Comparison of ENCODE assay signal across 1 cellular context in the genomic region with DNA sequence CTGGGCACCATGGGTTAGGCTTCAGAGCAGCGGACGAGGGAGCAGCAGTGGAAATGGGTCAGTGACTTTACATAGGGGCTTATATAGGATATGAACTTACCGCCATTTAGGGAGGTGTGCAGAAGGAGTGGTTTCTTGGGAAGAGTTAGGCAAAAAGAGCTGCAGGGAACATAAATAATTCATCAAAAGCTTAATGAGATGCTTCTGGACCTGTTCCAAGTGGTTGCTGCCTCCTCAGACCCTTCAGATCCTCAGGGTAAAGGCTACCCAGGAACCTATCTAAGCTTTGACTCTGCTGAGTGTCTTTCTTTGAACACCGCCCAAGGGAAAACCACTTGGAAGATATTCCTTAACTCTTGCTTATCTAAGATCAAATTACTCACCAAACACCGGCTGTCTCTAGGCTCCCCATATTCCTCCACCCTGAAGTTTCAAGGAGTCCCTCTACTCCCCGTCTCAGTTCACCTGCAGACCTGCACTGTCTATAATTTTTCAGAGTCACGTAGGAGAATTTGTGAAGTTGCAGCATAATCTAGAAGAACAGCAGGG.
A peak's percentile ranks its signal among the peaks of the same experiment; 100 is the strongest.
TF ChIP-seq lines count a peak whose summit lies in the region.

IGFL4 (minus strand) TSS at position 51 of the 549 bp plus-strand sequence; CDS start at position 11, 40 bp downstream.

TF ChIP-seq in K562, 482 proteins besides CTCF, POLR2A, EP300 and RAD21 (continued from another document and continues in another):
- TF ChIP-seq HCFC1 (IDR thresholded peaks at IDR 0.05; ENCODE audit: low read depth, low read length) (no peak), SIX5 (IDR thresholded peaks at IDR 0.05; ENCODE audit: borderline replicate concordance in 1 of 2, insufficient read depth in 1 of 2, low read depth in 1 of 2, low read length in 2 of 2) (no peak), KHSRP (IDR thresholded peaks at IDR 0.05) (no peak), POLR2AphosphoS2 (IDR thresholded peaks at IDR 0.05; ENCODE audit: low read length) (no peak), HMGN3 (IDR thresholded peaks at IDR 0.05; ENCODE audit: borderline replicate concordance, extremely low read depth, insufficient read length, low read depth, low read length) (no peak), RBM17 (IDR thresholded peaks at IDR 0.05; ENCODE audit: borderline replicate concordance, low read depth, low read length) (no peak), RHOXF2B (CRISPR knock-in tag; conservative IDR thresholded peaks at IDR 0.05) (no peak), SFPQ (IDR thresholded peaks at IDR 0.05; ENCODE audit: low read depth, low read length) (no peak), ZNF3 (CRISPR knock-in tag; IDR thresholded peaks at IDR 0.05) (no peak), PTBP1 (IDR thresholded peaks at IDR 0.05; ENCODE audit: low read depth, low read length) (peak; percentile 97), DPF2 (IDR thresholded peaks at IDR 0.05) (no peak), EWSR1 (IDR thresholded peaks at IDR 0.05; ENCODE audit: borderline replicate concordance, low read depth, partially characterized antibody) (no peak), ZSCAN32 (CRISPR knock-in tag; IDR thresholded peaks at IDR 0.05) (no peak), HNRNPUL1 (IDR thresholded peaks at IDR 0.05; ENCODE audit: low read length) (no peak), FOSL1 (tag; conservative IDR thresholded peaks at IDR 0.05) (peak; percentile 93), RBM14 (IDR thresholded peaks at IDR 0.05; ENCODE audit: borderline replicate concordance, insufficient read depth, low read depth, low read length) (no peak), MTA3 (IDR thresholded peaks at IDR 0.05; ENCODE audit: borderline replicate concordance) (no peak), ZNF175 (CRISPR knock-in tag; IDR thresholded peaks at IDR 0.05; ENCODE audit: low read depth) (no peak), JUN (IDR thresholded peaks at IDR 0.05; ENCODE audit: borderline replicate concordance, low read depth, low read length) (0 out of 2 replicates have a peak, but pooled peaks have one; percentile 38), JUN (CRISPR knock-in tag; IDR thresholded peaks at IDR 0.05; ENCODE audit: borderline replicate concordance) (no peak), NRF1 (conservative IDR thresholded peaks at IDR 0.05 in 1 of 2, IDR thresholded peaks at IDR 0.05 in 1 of 2) (no peak), ZSCAN29 (IDR thresholded peaks at IDR 0.05) (no peak), RBM25 (IDR thresholded peaks at IDR 0.05; ENCODE audit: low read depth, low read length, severe bottlenecking) (peak; percentile 41), ZNF224 (CRISPR knock-in tag; IDR thresholded peaks at IDR 0.05) (no peak), SAP30 (IDR thresholded peaks at IDR 0.05; ENCODE audit: borderline replicate concordance, insufficient read depth, low read depth, low read length, poor library complexity, severe bottlenecking) (no peak), ZNF431 (CRISPR knock-in tag; IDR thresholded peaks at IDR 0.05) (no peak), HNRNPK (IDR thresholded peaks at IDR 0.05; ENCODE audit: low read depth, low read length, poor library complexity, severe bottlenecking) (no peak), NCOA4 (IDR thresholded peaks at IDR 0.05; ENCODE audit: partially characterized antibody) (no peak), PRPF4 (IDR thresholded peaks at IDR 0.05; ENCODE audit: insufficient read depth, low read depth, low read length, poor library complexity, severe bottlenecking) (no peak), NR2C1 (IDR thresholded peaks at IDR 0.05) (no peak), NR2C1 (tag; IDR thresholded peaks at IDR 0.05) (no peak), CC2D1A (IDR thresholded peaks at IDR 0.05) (no peak), ZBTB43 (CRISPR knock-in tag; IDR thresholded peaks at IDR 0.05) (no peak), NCOA6 (IDR thresholded peaks at IDR 0.05) (no peak), JUND (IDR thresholded peaks at IDR 0.05; ENCODE audit: borderline replicate concordance, low read depth, low read length) (peak; percentile 68), JUND (tag; IDR thresholded peaks at IDR 0.05; ENCODE audit: borderline replicate concordance, low read depth, low read length) (no peak; the same call in 2 of the 3 replicates), NR3C1 (CRISPR knock-in tag; IDR thresholded peaks at IDR 0.05) (no peak), KAT2B (IDR thresholded peaks at IDR 0.05; ENCODE audit: low read depth, low read length) (no peak), MTA1 (IDR thresholded peaks at IDR 0.05; ENCODE audit: borderline replicate concordance) (no peak), NFIC (IDR thresholded peaks at IDR 0.05) (0 out of 2 replicates have a peak, but pooled peaks have one; percentile 8), EZH2 (IDR thresholded peaks at IDR 0.05; ENCODE audit: borderline replicate concordance, low read depth, low read length) (no peak), IRF1 (CRISPR knock-in tag; IDR thresholded peaks at IDR 0.05; ENCODE audit: borderline replicate concordance) (no peak), CTCFL (IDR thresholded peaks at IDR 0.05; ENCODE audit: borderline replicate concordance, insufficient read depth, low read depth, low read length, poor library complexity, severe bottlenecking) (no peak), MIER1 (IDR thresholded peaks at IDR 0.05; ENCODE audit: low read depth) (peak; percentile 98), ZNF507 (tag; conservative IDR thresholded peaks at IDR 0.05) (no peak), SNRNP70 (optimal IDR thresholded peaks at IDR 0.05; ENCODE audit: low read depth, low read length) (no peak)
- TF ChIP-seq, protein P1, sequence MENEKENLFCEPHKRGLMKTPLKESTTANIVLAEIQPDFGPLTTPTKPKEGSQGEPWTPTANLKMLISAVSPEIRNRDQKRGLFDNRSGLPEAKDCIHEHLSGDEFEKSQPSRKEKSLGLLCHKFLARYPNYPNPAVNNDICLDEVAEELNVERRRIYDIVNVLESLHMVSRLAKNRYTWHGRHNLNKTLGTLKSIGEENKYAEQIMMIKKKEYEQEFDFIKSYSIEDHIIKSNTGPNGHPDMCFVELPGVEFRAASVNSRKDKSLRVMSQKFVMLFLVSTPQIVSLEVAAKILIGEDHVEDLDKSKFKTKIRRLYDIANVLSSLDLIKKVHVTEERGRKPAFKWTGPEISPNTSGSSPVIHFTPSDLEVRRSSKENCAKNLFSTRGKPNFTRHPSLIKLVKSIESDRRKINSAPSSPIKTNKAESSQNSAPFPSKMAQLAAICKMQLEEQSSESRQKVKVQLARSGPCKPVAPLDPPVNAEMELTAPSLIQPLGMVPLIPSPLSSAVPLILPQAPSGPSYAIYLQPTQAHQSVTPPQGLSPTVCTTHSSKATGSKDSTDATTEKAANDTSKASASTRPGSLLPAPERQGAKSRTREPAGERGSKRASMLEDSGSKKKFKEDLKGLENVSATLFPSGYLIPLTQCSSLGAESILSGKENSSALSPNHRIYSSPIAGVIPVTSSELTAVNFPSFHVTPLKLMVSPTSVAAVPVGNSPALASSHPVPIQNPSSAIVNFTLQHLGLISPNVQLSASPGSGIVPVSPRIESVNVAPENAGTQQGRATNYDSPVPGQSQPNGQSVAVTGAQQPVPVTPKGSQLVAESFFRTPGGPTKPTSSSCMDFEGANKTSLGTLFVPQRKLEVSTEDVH (IDR thresholded peaks at IDR 0.05; ENCODE audit: low read depth, partially characterized antibody): no peak
- TF ChIP-seq, protein P2, sequence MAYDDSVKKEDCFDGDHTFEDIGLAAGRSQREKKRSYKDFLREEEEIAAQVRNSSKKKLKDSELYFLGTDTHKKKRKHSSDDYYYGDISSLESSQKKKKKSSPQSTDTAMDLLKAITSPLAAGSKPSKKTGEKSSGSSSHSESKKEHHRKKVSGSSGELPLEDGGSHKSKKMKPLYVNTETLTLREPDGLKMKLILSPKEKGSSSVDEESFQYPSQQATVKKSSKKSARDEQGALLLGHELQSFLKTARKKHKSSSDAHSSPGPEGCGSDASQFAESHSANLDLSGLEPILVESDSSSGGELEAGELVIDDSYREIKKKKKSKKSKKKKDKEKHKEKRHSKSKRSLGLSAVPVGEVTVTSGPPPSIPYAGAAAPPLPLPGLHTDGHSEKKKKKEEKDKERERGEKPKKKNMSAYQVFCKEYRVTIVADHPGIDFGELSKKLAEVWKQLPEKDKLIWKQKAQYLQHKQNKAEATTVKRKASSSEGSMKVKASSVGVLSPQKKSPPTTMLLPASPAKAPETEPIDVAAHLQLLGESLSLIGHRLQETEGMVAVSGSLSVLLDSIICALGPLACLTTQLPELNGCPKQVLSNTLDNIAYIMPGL (CRISPR knock-in tag; IDR thresholded peaks at IDR 0.05): no peak
- TF ChIP-seq, protein P3, sequence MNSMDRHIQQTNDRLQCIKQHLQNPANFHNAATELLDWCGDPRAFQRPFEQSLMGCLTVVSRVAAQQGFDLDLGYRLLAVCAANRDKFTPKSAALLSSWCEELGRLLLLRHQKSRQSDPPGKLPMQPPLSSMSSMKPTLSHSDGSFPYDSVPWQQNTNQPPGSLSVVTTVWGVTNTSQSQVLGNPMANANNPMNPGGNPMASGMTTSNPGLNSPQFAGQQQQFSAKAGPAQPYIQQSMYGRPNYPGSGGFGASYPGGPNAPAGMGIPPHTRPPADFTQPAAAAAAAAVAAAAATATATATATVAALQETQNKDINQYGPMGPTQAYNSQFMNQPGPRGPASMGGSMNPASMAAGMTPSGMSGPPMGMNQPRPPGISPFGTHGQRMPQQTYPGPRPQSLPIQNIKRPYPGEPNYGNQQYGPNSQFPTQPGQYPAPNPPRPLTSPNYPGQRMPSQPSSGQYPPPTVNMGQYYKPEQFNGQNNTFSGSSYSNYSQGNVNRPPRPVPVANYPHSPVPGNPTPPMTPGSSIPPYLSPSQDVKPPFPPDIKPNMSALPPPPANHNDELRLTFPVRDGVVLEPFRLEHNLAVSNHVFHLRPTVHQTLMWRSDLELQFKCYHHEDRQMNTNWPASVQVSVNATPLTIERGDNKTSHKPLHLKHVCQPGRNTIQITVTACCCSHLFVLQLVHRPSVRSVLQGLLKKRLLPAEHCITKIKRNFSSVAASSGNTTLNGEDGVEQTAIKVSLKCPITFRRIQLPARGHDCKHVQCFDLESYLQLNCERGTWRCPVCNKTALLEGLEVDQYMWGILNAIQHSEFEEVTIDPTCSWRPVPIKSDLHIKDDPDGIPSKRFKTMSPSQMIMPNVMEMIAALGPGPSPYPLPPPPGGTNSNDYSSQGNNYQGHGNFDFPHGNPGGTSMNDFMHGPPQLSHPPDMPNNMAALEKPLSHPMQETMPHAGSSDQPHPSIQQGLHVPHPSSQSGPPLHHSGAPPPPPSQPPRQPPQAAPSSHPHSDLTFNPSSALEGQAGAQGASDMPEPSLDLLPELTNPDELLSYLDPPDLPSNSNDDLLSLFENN (IDR thresholded peaks at IDR 0.05; ENCODE audit: low read depth in 2 of 2, low read length in 2 of 2): no peak
- TF ChIP-seq, protein P4, sequence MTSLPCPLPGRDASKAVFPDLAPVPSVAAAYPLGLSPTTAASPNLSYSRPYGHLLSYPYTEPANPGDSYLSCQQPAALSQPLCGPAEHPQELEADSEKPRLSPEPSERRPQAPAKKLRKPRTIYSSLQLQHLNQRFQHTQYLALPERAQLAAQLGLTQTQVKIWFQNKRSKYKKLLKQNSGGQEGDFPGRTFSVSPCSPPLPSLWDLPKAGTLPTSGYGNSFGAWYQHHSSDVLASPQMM (CRISPR knock-in tag; IDR thresholded peaks at IDR 0.05): no peak
- TF ChIP-seq, protein P5, sequence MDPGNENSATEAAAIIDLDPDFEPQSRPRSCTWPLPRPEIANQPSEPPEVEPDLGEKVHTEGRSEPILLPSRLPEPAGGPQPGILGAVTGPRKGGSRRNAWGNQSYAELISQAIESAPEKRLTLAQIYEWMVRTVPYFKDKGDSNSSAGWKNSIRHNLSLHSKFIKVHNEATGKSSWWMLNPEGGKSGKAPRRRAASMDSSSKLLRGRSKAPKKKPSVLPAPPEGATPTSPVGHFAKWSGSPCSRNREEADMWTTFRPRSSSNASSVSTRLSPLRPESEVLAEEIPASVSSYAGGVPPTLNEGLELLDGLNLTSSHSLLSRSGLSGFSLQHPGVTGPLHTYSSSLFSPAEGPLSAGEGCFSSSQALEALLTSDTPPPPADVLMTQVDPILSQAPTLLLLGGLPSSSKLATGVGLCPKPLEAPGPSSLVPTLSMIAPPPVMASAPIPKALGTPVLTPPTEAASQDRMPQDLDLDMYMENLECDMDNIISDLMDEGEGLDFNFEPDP (CRISPR knock-in tag; IDR thresholded peaks at IDR 0.05): no peak
